Comparison of ENCODE assay signal across 2 cellular contexts in the genomic region with DNA sequence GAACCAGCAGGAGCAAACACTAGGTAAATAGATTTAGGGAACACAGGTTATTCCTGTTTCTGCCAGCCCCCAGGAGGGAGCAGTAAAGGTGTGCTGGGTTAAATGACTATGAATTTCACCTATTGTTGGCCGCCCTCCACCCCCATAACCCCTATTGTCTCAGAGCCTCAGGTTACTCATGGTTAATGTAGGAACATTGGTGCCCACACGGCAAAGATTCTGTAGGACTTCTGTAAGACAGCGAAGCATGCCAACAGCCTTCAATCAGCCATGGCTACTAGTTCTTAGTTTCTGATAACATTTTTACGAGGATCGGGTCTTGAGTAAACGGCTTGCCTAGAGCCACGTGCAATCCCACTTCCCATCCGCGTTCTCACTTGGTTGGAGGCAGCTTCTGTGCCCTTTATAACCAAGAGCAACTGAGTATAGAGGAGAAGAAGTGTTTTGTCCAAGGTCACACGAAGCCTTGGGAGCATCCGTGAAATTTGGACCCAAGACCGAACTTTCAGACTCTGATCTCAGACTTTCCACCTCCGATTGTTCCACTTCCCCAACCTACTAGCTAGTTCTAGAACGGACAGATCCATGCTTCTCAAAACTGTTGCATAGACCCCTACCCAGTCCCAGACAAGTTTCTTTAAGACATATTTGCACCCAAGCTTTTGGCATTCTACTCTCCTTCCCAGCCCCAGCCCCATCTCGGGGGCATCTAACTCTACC.
TF ChIP-seq lines count a peak whose summit lies in the region.

No MANE protein-coding gene starts in this region.

TF ChIP-seq in GM23338, 12 proteins besides CTCF, POLR2A, EP300 and RAD21:
- no peak for TF ChIP-seq ZNF331 (CRISPR knock-in tag; IDR thresholded peaks at IDR 0.05; ENCODE audit: low read depth)
- TF ChIP-seq EZH2 (IDR thresholded peaks at IDR 0.05; ENCODE audit: low read depth, unreplicated experiment), result no peak
- TF ChIP-seq EZH2phosphoT487 (IDR thresholded peaks at IDR 0.05; ENCODE audit: unreplicated experiment), result no peak
- no peak; the same call in 1 of the 2 replicates for TF ChIP-seq POLR2AphosphoS5 (IDR thresholded peaks at IDR 0.05; ENCODE audit: low read depth)
- TF ChIP-seq ZNF114 (CRISPR knock-in tag; IDR thresholded peaks at IDR 0.05), result no peak
- TF ChIP-seq, protein P1, sequence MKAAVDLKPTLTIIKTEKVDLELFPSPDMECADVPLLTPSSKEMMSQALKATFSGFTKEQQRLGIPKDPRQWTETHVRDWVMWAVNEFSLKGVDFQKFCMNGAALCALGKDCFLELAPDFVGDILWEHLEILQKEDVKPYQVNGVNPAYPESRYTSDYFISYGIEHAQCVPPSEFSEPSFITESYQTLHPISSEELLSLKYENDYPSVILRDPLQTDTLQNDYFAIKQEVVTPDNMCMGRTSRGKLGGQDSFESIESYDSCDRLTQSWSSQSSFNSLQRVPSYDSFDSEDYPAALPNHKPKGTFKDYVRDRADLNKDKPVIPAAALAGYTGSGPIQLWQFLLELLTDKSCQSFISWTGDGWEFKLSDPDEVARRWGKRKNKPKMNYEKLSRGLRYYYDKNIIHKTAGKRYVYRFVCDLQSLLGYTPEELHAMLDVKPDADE (IDR thresholded peaks at IDR 0.05), result no peak
- TF ChIP-seq, protein P2, sequence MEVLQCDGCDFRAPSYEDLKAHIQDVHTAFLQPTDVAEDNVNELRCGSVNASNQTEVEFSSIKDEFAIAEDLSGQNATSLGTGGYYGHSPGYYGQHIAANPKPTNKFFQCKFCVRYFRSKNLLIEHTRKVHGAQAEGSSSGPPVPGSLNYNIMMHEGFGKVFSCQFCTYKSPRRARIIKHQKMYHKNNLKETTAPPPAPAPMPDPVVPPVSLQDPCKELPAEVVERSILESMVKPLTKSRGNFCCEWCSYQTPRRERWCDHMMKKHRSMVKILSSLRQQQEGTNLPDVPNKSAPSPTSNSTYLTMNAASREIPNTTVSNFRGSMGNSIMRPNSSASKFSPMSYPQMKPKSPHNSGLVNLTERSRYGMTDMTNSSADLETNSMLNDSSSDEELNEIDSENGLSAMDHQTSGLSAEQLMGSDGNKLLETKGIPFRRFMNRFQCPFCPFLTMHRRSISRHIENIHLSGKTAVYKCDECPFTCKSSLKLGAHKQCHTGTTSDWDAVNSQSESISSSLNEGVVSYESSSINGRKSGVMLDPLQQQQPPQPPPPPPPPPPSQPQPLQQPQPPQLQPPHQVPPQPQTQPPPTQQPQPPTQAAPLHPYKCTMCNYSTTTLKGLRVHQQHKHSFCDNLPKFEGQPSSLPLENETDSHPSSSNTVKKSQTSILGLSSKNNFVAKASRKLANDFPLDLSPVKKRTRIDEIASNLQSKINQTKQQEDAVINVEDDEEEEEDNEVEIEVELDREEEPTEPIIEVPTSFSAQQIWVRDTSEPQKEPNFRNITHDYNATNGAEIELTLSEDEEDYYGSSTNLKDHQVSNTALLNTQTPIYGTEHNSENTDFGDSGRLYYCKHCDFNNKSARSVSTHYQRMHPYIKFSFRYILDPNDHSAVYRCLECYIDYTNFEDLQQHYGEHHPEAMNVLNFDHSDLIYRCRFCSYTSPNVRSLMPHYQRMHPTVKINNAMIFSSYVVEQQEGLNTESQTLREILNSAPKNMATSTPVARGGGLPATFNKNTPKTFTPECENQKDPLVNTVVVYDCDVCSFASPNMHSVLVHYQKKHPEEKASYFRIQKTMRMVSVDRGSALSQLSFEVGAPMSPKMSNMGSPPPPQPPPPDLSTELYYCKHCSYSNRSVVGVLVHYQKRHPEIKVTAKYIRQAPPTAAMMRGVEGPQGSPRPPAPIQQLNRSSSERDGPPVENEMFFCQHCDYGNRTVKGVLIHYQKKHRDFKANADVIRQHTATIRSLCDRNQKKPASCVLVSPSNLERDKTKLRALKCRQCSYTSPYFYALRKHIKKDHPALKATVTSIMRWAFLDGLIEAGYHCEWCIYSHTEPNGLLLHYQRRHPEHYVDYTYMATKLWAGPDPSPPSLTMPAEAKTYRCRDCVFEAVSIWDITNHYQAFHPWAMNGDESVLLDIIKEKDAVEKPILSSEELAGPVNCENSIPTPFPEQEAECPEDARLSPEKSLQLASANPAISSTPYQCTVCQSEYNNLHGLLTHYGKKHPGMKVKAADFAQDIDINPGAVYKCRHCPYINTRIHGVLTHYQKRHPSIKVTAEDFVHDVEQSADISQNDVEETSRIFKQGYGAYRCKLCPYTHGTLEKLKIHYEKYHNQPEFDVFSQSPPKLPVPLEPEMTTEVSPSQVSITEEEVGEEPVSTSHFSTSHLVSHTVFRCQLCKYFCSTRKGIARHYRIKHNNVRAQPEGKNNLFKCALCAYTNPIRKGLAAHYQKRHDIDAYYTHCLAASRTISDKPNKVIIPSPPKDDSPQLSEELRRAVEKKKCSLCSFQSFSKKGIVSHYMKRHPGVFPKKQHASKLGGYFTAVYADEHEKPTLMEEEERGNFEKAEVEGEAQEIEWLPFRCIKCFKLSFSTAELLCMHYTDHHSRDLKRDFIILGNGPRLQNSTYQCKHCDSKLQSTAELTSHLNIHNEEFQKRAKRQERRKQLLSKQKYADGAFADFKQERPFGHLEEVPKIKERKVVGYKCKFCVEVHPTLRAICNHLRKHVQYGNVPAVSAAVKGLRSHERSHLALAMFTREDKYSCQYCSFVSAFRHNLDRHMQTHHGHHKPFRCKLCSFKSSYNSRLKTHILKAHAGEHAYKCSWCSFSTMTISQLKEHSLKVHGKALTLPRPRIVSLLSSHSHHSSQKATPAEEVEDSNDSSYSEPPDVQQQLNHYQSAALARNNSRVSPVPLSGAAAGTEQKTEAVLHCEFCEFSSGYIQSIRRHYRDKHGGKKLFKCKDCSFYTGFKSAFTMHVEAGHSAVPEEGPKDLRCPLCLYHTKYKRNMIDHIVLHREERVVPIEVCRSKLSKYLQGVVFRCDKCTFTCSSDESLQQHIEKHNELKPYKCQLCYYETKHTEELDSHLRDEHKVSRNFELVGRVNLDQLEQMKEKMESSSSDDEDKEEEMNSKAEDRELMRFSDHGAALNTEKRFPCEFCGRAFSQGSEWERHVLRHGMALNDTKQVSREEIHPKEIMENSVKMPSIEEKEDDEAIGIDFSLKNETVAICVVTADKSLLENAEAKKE (CRISPR knock-in tag; IDR thresholded peaks at IDR 0.05), result no peak
- TF ChIP-seq CREB1 (CRISPR knock-in tag; IDR thresholded peaks at IDR 0.05; ENCODE audit: low read depth), result no peak
TF ChIP-seq in GM23338: peak in this region for 0.

TF ChIP-seq in GM12891, 5 proteins besides CTCF, POLR2A, EP300 and RAD21:
- TF ChIP-seq PAX5 (IDR thresholded peaks at IDR 0.05; ENCODE audit: insufficient read depth, low read length, severe bottlenecking) (no peak), POLR2AphosphoS5 (IDR thresholded peaks at IDR 0.05; ENCODE audit: low read depth, low read length) (no peak), TAF1 (IDR thresholded peaks at IDR 0.05; ENCODE audit: low read depth, low read length) (no peak), POU2F2 (IDR thresholded peaks at IDR 0.05; ENCODE audit: low read depth, low read length) (no peak), SPI1 (IDR thresholded peaks at IDR 0.05; ENCODE audit: low read depth, low read length) (no peak)
